In genomic region chr4:107913283-107913899, GRCh38 we compare ENCODE assay signal across 9 cellular contexts. TPM values are rescaled to one million over a fixed set of nuclear protein-coding genes. Genes with fewer than 3 reads are reported as not detected.
DNase-seq lines count a peak whose midpoint lies in the region; ATAC-seq, FAIRE-seq and TF ChIP-seq lines count a peak whose summit lies in the region.
"Had no signal": no experiment of that assay in that cellular context is flagged by ENCODE, and none has a peak within 500 bp of the region (broad histone marks: within the 10 kb centered on the region; RNA-seq: fewer than 3 reads in every experiment).

No MANE protein-coding gene starts in this region.

- no peaks in the 10 kb centered on the region for H3K79me2 ChIP-seq in osteoblast (ENCODE audit: insufficient read depth, low read length)

- H3K36me3 ChIP-seq in CD4-positive, CD25-positive, alpha-beta regulatory T cell (ENCODE audit: control insufficient read depth, insufficient read depth, low read length): no peaks in the 10 kb centered on the region
- H3K36me3 ChIP-seq in osteoblast (ENCODE audit: insufficient read depth, low read length): peaks cover 4% of the 10 kb centered on the region

- no peaks in the 10 kb centered on the region for H4K20me1 ChIP-seq in osteoblast (ENCODE audit: insufficient read depth, low read length)

- FAIRE-seq in GM12892 (lab: Jason Lieb, UNC): peak; percentile 87

- H3K27me3 Mint-ChIP-seq in CD4-positive, CD25-positive, alpha-beta regulatory T cell: peaks cover 31% of the 10 kb centered on the region
- H3K27me3 Mint-ChIP-seq in T-helper 2 cell treated with Interferon-gamma antibody and Interleukin-4, amounts not matched to agents 5 μg/mL and 100 μg/mL, for 36 hours (ENCODE audit: low read depth): peaks cover 21% of the 10 kb centered on the region

- no peak overlapping the region for H3K4me3 ChIP-seq in CD4-positive, CD25-positive, alpha-beta regulatory T cell (ENCODE audit: low read depth, low read length)
- H3K4me3 ChIP-seq in osteoblast (ENCODE audit: insufficient read depth, low read length): no peak overlapping the region

- ATAC-seq in CD4-positive, CD25-positive, alpha-beta regulatory T cell (ENCODE audit: low read depth in 2 of 2): peak; percentile 74 to 82
- ATAC-seq in HG02759 (IDR thresholded peaks at IDR 0.05; ENCODE audit: unreplicated experiment) (peak; percentile 95), foreskin keratinocyte (peak; percentile 67)

- no peak overlapping the region for H3K27ac Mint-ChIP-seq in CD4-positive, CD25-positive, alpha-beta regulatory T cell
- H3K27ac Mint-ChIP-seq in T-helper 2 cell treated with Interferon-gamma antibody and Interleukin-4, amounts not matched to agents 5 μg/mL and 100 μg/mL, for 36 hours: no peak overlapping the region

- H2AFZ ChIP-seq in osteoblast (ENCODE audit: low read length): no peak overlapping the region

- TF ChIP-seq POLR2A in GM12892 (IDR thresholded peaks at IDR 0.05; ENCODE audit: low read depth, low read length): no peak

- no peaks in the 10 kb centered on the region for H3K9me3 Mint-ChIP-seq in CD4-positive, CD25-positive, alpha-beta regulatory T cell
- H3K9me3 Mint-ChIP-seq in T-helper 2 cell treated with Interferon-gamma antibody and Interleukin-4, amounts not matched to agents 5 μg/mL and 100 μg/mL, for 36 hours: no peaks in the 10 kb centered on the region
- H3K9me3 Mint-ChIP-seq: activated T-cell treated with anti-CD3 and anti-CD28 coated beads, Interleukin-2, amount 50 U/mL, for 4 hours had no signal

- no peak overlapping the region for H3K27ac ChIP-seq in CD4-positive, CD25-positive, alpha-beta regulatory T cell (ENCODE audit: insufficient read depth, low read length, poor library complexity, severe bottlenecking)
- H3K27ac ChIP-seq in VCaP (no peak overlapping the region; the same call in 1 of the 2 replicates), foreskin keratinocyte (no peak overlapping the region), osteoblast (ENCODE audit: low read depth, low read length) (no peak overlapping the region)

- peak; percentile 6 to 75 (median 64) for DNase-seq in CD4-positive, CD25-positive, alpha-beta regulatory T cell
- DNase-seq in GM12892 (ENCODE audit: insufficient read length): no peak
- DNase-seq in NCI-H1105 treated with DMSO at 0.1 percent for 48 hours (lab: John Stamatoyannopoulos, UW): peak; percentile 44
- DNase-seq in foreskin keratinocyte: peak in 1 of 2 donors; percentile 57
- DNase-seq in osteoblast (ENCODE audit: insufficient read length, low spot score, missing footprints): no peak
- no peak for DNase-seq in T-helper 2 cell treated with Interferon-gamma antibody and Interleukin-4, amounts not matched to agents 5 μg/mL and 100 μg/mL, for 36 hours (ENCODE audit: low spot score)
- DNase-seq: activated T-cell treated with anti-CD3 and anti-CD28 coated beads, Interleukin-2, amount 50 U/mL, for 4 hours had no signal

- no peaks in the 10 kb centered on the region for H3K9me3 ChIP-seq in CD4-positive, CD25-positive, alpha-beta regulatory T cell (ENCODE audit: control insufficient read depth in 2 of 2, low read length in 2 of 2)
- no peaks in the 10 kb centered on the region for H3K9me3 ChIP-seq in osteoblast (ENCODE audit: low read depth, low read length)

- H3K4me2 ChIP-seq in osteoblast (ENCODE audit: insufficient read depth, low read length): no peak overlapping the region

- peaks cover 0 to 2% (median 0%) of the 10 kb centered on the region in 4 donors for H3K4me1 Mint-ChIP-seq in CD4-positive, CD25-positive, alpha-beta regulatory T cell
- peaks cover 1% of the 10 kb centered on the region for H3K4me1 Mint-ChIP-seq in T-helper 2 cell treated with Interferon-gamma antibody and Interleukin-4, amounts not matched to agents 5 μg/mL and 100 μg/mL, for 36 hours (ENCODE audit: low read depth)

- H3K4me3 Mint-ChIP-seq in CD4-positive, CD25-positive, alpha-beta regulatory T cell: no peak overlapping the region
- no peak overlapping the region for H3K4me3 Mint-ChIP-seq in T-helper 2 cell treated with Interferon-gamma antibody and Interleukin-4, amounts not matched to agents 5 μg/mL and 100 μg/mL, for 36 hours
- H3K4me3 Mint-ChIP-seq: activated T-cell treated with anti-CD3 and anti-CD28 coated beads, Interleukin-2, amount 50 U/mL, for 4 hours had no signal

- TF ChIP-seq CTCF in VCaP (conservative IDR thresholded peaks at IDR 0.05) (peak; percentile 83), foreskin keratinocyte (conservative IDR thresholded peaks at IDR 0.05) (peak; percentile 90), osteoblast (IDR thresholded peaks at IDR 0.05; ENCODE audit: extremely low read depth, low read depth, low read length) (peak; percentile 71)

- H3K4me1 ChIP-seq in CD4-positive, CD25-positive, alpha-beta regulatory T cell (ENCODE audit: control insufficient read depth, insufficient read depth, low read length, poor library complexity, severe bottlenecking): no peaks in the 10 kb centered on the region
- H3K4me1 ChIP-seq in foreskin keratinocyte (no peaks in the 10 kb centered on the region), osteoblast (ENCODE audit: insufficient read depth, low read length) (no peaks in the 10 kb centered on the region)

- no peaks in the 10 kb centered on the region for H3K27me3 ChIP-seq in CD4-positive, CD25-positive, alpha-beta regulatory T cell (ENCODE audit: control insufficient read depth, insufficient read depth, low read length)
- H3K27me3 ChIP-seq in foreskin keratinocyte: no peaks in the 10 kb centered on the region
- H3K27me3 ChIP-seq in osteoblast (ENCODE audit: insufficient read depth, low read length): no peaks in the 10 kb centered on the region

- no peaks in the 10 kb centered on the region for H3K36me3 Mint-ChIP-seq in CD4-positive, CD25-positive, alpha-beta regulatory T cell
- H3K36me3 Mint-ChIP-seq in T-helper 2 cell treated with Interferon-gamma antibody and Interleukin-4, amounts not matched to agents 5 μg/mL and 100 μg/mL, for 36 hours (ENCODE audit: low read depth): no peaks in the 10 kb centered on the region

RNA-seq across cellular contexts. Expression of gene CYP2U1, which starts 18.0 kb away (rescaled TPM):
- 2.1 TPM for total RNA-seq in CD4-positive, CD25-positive, alpha-beta regulatory T cell
- 1 to 10 TPM; 1.1 to 2.6 (median 1.8) TPM for polyA plus RNA-seq in CD4-positive, CD25-positive, alpha-beta regulatory T cell
- polyA plus RNA-seq in GM12892 (2012; ENCODE audit: missing spikeins): 2.2 TPM
- total RNA-seq in foreskin keratinocyte: 3.3 and 3.6 TPM in 2 replicates
- 1.2 and 1.5 TPM in 2 replicates for polyA plus RNA-seq in foreskin keratinocyte
- 24.8 and 27.1 TPM in 2 replicates for total RNA-seq in osteoblast

Comparison
In these comparisons a context has a peak if more than half of its experiments do, and no peak if none do; other contexts are left out.
1. DNase-seq: peak in CD4-positive, CD25-positive, alpha-beta regulatory T cell (3 of 3) and NCI-H1105 treated with DMSO at 0.1 percent for 48 hours (single experiment); none in GM12892 (single experiment), osteoblast (single experiment) and T-helper 2 cell treated with Interferon-gamma antibody and Interleukin-4, amounts not matched to agents 5 μg/mL and 100 μg/mL, for 36 hours (single experiment).
2. Peak in every context shown above with its lines, with median percentiles within 50 percentile points of each other: ATAC-seq and CTCF ChIP-seq.